ENCODE assay signal across 1 cellular context in genomic region chr17:58757162-58757613, GRCh38.
TF ChIP-seq lines count a peak whose summit lies in the region.

No MANE protein-coding gene starts in this region.

TF ChIP-seq in HEK293, 187 proteins besides CTCF, POLR2A, EP300 and RAD21 (continued from another document):
- TF ChIP-seq ZNF513 (tag by site-specific recombination; IDR thresholded peaks at IDR 0.05) (no peak), ZSCAN5A (tag by site-specific recombination; IDR thresholded peaks at IDR 0.05) (no peak), MYNN (tag by site-specific recombination; IDR thresholded peaks at IDR 0.05; ENCODE audit: borderline replicate concordance) (no peak), AEBP2 (tag by site-specific recombination; IDR thresholded peaks at IDR 0.05; ENCODE audit: borderline replicate concordance) (no peak), ZNF624 (tag by site-specific recombination; IDR thresholded peaks at IDR 0.05) (no peak)
